Comparison of ENCODE assay signal across 24 cellular contexts in genomic region chrX:133847595-133847994, GRCh38.
DNase-seq lines count a peak whose midpoint lies in the region; ATAC-seq and TF ChIP-seq lines count a peak whose summit lies in the region.
"Had no signal": no experiment of that assay in that cellular context is flagged by ENCODE, and none has a peak within 500 bp of the region (broad histone marks: within the 10 kb centered on the region; RNA-seq: fewer than 3 reads in every experiment).

No MANE protein-coding gene starts in this region.

- no peak overlapping the region for H3K27ac Mint-ChIP-seq in activated B cell treated with CpG ODN at 0.5 μM for 24 hours
- H3K27ac Mint-ChIP-seq in activated T-helper 2 cell treated with anti-CD3 and anti-CD28 coated beads, Interferon-gamma antibody, Interleukin-2, Interleukin-4, amounts not matched to agents 10 μg/mL and 5 μg/mL and 100 μg/mL, durations not matched to agents 14 hours and 24 hours and 36 hours: no peak overlapping the region
- H3K27ac Mint-ChIP-seq: CD14-positive monocyte; stimulated activated naive B cell treated with anti-CD40 and anti-IgM and Interleukin-4, amounts not matched to agents 10 μg/mL and 1 μg/mL and 100 μg/mL, for 72 hours had no signal

- no peak for DNase-seq in activated B cell treated with CpG ODN at 0.5 μM for 24 hours
- DNase-seq in activated T-helper 2 cell treated with anti-CD3 and anti-CD28 coated beads, Interferon-gamma antibody, Interleukin-2, Interleukin-4, amounts not matched to agents 10 μg/mL and 5 μg/mL and 100 μg/mL, durations not matched to agents 14 hours and 24 hours and 36 hours (ENCODE audit: low spot score): no peak
- no peak for DNase-seq in GM10248 (ENCODE audit: extremely low spot score)
- no peak for DNase-seq in activated T-cell treated with anti-CD3 and anti-CD28 coated beads for 4 hours
- DNase-seq in DMS53 (lab: John Stamatoyannopoulos, UW): no peak
- DNase-seq: activated CD4-positive, alpha-beta T cell treated with anti-CD3 and anti-CD28 coated beads for 48 hours; activated gamma-delta T cell treated with Interleukin-2 at 50 U/mL for 16 hours; Caco-2; cortex of kidney; effector memory CD4-positive, alpha-beta T cell; GOT3; hypothalamus; left cardiac atrium; mammary epithelial cell; NCI-H1048; nephron progenitor cell; ovary; stimulated activated naive B cell treated with anti-CD40 and anti-IgM and Interleukin-4, amounts not matched to agents 10 μg/mL and 1 μg/mL and 100 μg/mL, for 72 hours; T1000; upper lobe of right lung; WERI-Rb-1 had no signal

- CTCF ChIA-PET in activated B cell treated with CpG ODN at 0.5 μM for 24 hours (lab: Charles Lee) (no interaction called here), GM10248 (lab: Yijun Ruan, JAX) (no interaction called here)

- H3K9me3 Mint-ChIP-seq in activated B cell treated with CpG ODN at 0.5 μM for 24 hours: no peaks in the 10 kb centered on the region
- H3K9me3 Mint-ChIP-seq in activated T-helper 2 cell treated with anti-CD3 and anti-CD28 coated beads, Interferon-gamma antibody, Interleukin-2, Interleukin-4, amounts not matched to agents 10 μg/mL and 5 μg/mL and 100 μg/mL, durations not matched to agents 14 hours and 24 hours and 36 hours: no peaks in the 10 kb centered on the region
- H3K9me3 Mint-ChIP-seq: stimulated activated naive B cell treated with anti-CD40 and anti-IgM and Interleukin-4, amounts not matched to agents 10 μg/mL and 1 μg/mL and 100 μg/mL, for 72 hours had no signal

- H3K36me3 Mint-ChIP-seq in activated B cell treated with CpG ODN at 0.5 μM for 24 hours (ENCODE audit: low read depth): no peaks in the 10 kb centered on the region
- no peaks in the 10 kb centered on the region for H3K36me3 Mint-ChIP-seq in activated T-helper 2 cell treated with anti-CD3 and anti-CD28 coated beads, Interferon-gamma antibody, Interleukin-2, Interleukin-4, amounts not matched to agents 10 μg/mL and 5 μg/mL and 100 μg/mL, durations not matched to agents 14 hours and 24 hours and 36 hours (ENCODE audit: low read depth)
- H3K36me3 Mint-ChIP-seq: CD14-positive monocyte; stimulated activated naive B cell treated with anti-CD40 and anti-IgM and Interleukin-4, amounts not matched to agents 10 μg/mL and 1 μg/mL and 100 μg/mL, for 72 hours had no signal

- peaks cover 17% of the 10 kb centered on the region for H3K4me1 Mint-ChIP-seq in activated B cell treated with CpG ODN at 0.5 μM for 24 hours
- no peaks in the 10 kb centered on the region for H3K4me1 Mint-ChIP-seq in activated T-helper 2 cell treated with anti-CD3 and anti-CD28 coated beads, Interferon-gamma antibody, Interleukin-2, Interleukin-4, amounts not matched to agents 10 μg/mL and 5 μg/mL and 100 μg/mL, durations not matched to agents 14 hours and 24 hours and 36 hours (ENCODE audit: low read depth)
- H3K4me1 Mint-ChIP-seq: CD14-positive monocyte had no signal

- ATAC-seq in GM19372 (IDR thresholded peaks at IDR 0.05; ENCODE audit: low read depth, unreplicated experiment) (peak; percentile 63), HG02981 (IDR thresholded peaks at IDR 0.05; ENCODE audit: unreplicated experiment) (peak; percentile 48), activated B cell treated with CpG ODN at 0.5 μM for 24 hours (ENCODE audit: low read depth) (no peak)
- ATAC-seq: left cardiac atrium; stimulated activated naive B cell treated with anti-CD40 and anti-IgM and Interleukin-4, amounts not matched to agents 10 μg/mL and 1 μg/mL and 100 μg/mL, for 72 hours; upper lobe of right lung had no signal

- POLR2A ChIA-PET in activated B cell treated with CpG ODN at 0.5 μM for 24 hours (lab: Charles Lee): no interaction called here
- POLR2A ChIA-PET in GM10248 (lab: Yijun Ruan, JAX): no interaction called here

- no peaks in the 10 kb centered on the region for H3K27me3 Mint-ChIP-seq in activated B cell treated with CpG ODN at 0.5 μM for 24 hours
- H3K27me3 Mint-ChIP-seq in activated T-helper 2 cell treated with anti-CD3 and anti-CD28 coated beads, Interferon-gamma antibody, Interleukin-2, Interleukin-4, amounts not matched to agents 10 μg/mL and 5 μg/mL and 100 μg/mL, durations not matched to agents 14 hours and 24 hours and 36 hours (ENCODE audit: low read depth): peaks cover 5% of the 10 kb centered on the region

- intact Hi-C loops in activated B cell treated with CpG ODN at 0.5 μM for 24 hours (cut with micrococcal nuclease): no loop called here
- intact Hi-C loops in activated T-helper 2 cell treated with anti-CD3 and anti-CD28 coated beads, Interferon-gamma antibody, Interleukin-2, Interleukin-4, amounts not matched to agents 10 μg/mL and 5 μg/mL and 100 μg/mL, durations not matched to agents 14 hours and 24 hours and 36 hours (cut with micrococcal nuclease): no loop called here

- TF ChIP-seq CTCF in activated B cell treated with CpG ODN at 0.5 μM for 24 hours (IDR thresholded peaks at IDR 0.05) (no peak), GM10248 (IDR thresholded peaks at IDR 0.05; ENCODE audit: control extremely low read depth, extremely low read depth, low read depth, missing control alignments) (no peak)

- peak overlapping the region; percentile 35 for H3K4me3 Mint-ChIP-seq in activated B cell treated with CpG ODN at 0.5 μM for 24 hours
- H3K4me3 Mint-ChIP-seq in activated T-helper 2 cell treated with anti-CD3 and anti-CD28 coated beads, Interferon-gamma antibody, Interleukin-2, Interleukin-4, amounts not matched to agents 10 μg/mL and 5 μg/mL and 100 μg/mL, durations not matched to agents 14 hours and 24 hours and 36 hours (ENCODE audit: low read depth): no peak overlapping the region
- H3K4me3 Mint-ChIP-seq: CD14-positive monocyte; nephron progenitor cell; stimulated activated naive B cell treated with anti-CD40 and anti-IgM and Interleukin-4, amounts not matched to agents 10 μg/mL and 1 μg/mL and 100 μg/mL, for 72 hours had no signal
